ENCODE assay signal across 8 cellular contexts in the genomic region with DNA sequence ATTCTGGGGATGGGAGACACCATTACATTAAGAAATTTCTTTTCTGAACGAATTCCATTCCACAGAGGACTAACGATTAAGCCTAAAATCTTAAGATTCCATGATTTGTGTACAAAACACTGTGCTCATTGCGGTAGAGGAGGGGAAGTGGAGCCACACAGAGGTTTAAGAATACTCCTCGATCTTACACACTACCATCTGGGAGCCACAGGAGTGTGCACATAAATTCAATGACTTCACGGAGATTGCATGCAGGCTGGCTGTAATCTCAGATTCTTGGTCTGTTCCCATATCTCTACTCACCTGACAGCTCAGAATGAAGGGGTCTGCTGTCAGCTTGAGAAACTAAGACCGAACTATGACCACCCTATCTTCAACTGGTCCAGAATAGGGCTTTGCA. TPM values are rescaled to one million over a fixed set of nuclear protein-coding genes. Genes with fewer than 3 reads are reported as not detected.
DNase-seq lines count a peak whose midpoint lies in the region; ATAC-seq and TF ChIP-seq lines count a peak whose summit lies in the region.

No MANE protein-coding gene starts in this region.

- peak overlapping the region; percentile 75 to 100 (median 87) for H3K4me3 ChIP-seq in Peyer's patch
- H3K4me3 ChIP-seq in esophagus (ENCODE audit: low read depth in 1 of 2, low read length in 2 of 2), result peak overlapping the region; percentile 71 to 88
- peak overlapping the region; percentile 62 to 70 for H3K4me3 ChIP-seq in prostate gland

- WGBS in esophagus, 2 donors, result 8 to 9% methylated on average over 6 of the region's 6 CpGs
- 12% methylated on average over 6 of the region's 6 CpGs for WGBS in prostate gland

- H3K36me3 ChIP-seq in Peyer's patch (peaks cover 0 to 20% (median 0%) of the 10 kb centered on the region in 3 donors), esophagus (ENCODE audit: control insufficient read depth in 2 of 2, insufficient read depth in 2 of 2, low read length in 1 of 2) (peaks cover 0 to 1% of the 10 kb centered on the region in 2 donors), prostate gland (no peaks in the 10 kb centered on the region)

- DNase-seq in GM03348 (ENCODE audit: low spot score), result peak; percentile 17
- DNase-seq in Peyer's patch, result no peak
- no peak for DNase-seq in prostate gland (ENCODE audit: low spot score)
- DNase-seq in superior temporal gyrus (ENCODE audit: extremely low spot score), result no peak
- no peak for DNase-seq in hepatic stellate cell (ENCODE audit: low spot score)

- no peak for ATAC-seq in GM19035 (IDR thresholded peaks at IDR 0.05; ENCODE audit: unreplicated experiment)
- no peak for ATAC-seq in GM21423 (IDR thresholded peaks at IDR 0.05; ENCODE audit: unreplicated experiment)

- no peaks in the 10 kb centered on the region for H3K27me3 ChIP-seq in Peyer's patch
- H3K27me3 ChIP-seq in esophagus (ENCODE audit: control insufficient read depth in 1 of 2, insufficient read depth in 2 of 2, low read length in 2 of 2), result no peaks in the 10 kb centered on the region
- H3K27me3 ChIP-seq in prostate gland (replicated peaks; ENCODE audit: insufficient read depth), result no peaks in the 10 kb centered on the region

- TF ChIP-seq POLR2A in Peyer's patch (IDR thresholded peaks at IDR 0.05), result no peak
- TF ChIP-seq POLR2A in prostate gland (IDR thresholded peaks at IDR 0.05), result no peak

- H3K4me1 ChIP-seq in Peyer's patch, result peaks cover 0 to 6% (median 4%) of the 10 kb centered on the region in 4 donors
- no peaks in the 10 kb centered on the region for H3K4me1 ChIP-seq in esophagus (ENCODE audit: control insufficient read depth in 2 of 2, insufficient read depth in 2 of 2, low read length in 1 of 2)
- no peaks in the 10 kb centered on the region for H3K4me1 ChIP-seq in prostate gland (replicated peaks)

- intact Hi-C loops in prostate gland (cut with DNase I), result loop anchor here (10.0 kb wide), 2 partner anchors 297 to 897 kb away; a partner anchor contains a TSS

- H3K27ac ChIP-seq in Peyer's patch, result peak overlapping the region; percentile 94 to 98 (median 96)
- H3K27ac ChIP-seq in esophagus (ENCODE audit: low read depth in 2 of 2, low read length in 1 of 2), result peak overlapping the region; percentile 98 to 100
- peak overlapping the region; percentile 90 to 93 for H3K27ac ChIP-seq in prostate gland

- TF ChIP-seq CTCF in Peyer's patch (IDR thresholded peaks at IDR 0.05) (no peak), prostate gland (IDR thresholded peaks at IDR 0.05) (no peak)

- H3K9me3 ChIP-seq in Peyer's patch, result no peaks in the 10 kb centered on the region
- no peaks in the 10 kb centered on the region for H3K9me3 ChIP-seq in esophagus (ENCODE audit: control insufficient read depth in 2 of 2, insufficient read depth in 1 of 2, low read depth in 1 of 2, low read length in 1 of 2)
- H3K9me3 ChIP-seq in prostate gland, result no peaks in the 10 kb centered on the region

RNA-seq across cellular contexts. Expression of a gene that starts 0.8 kb away (rescaled TPM):
- total RNA-seq in Peyer's patch, result 10 to 100 TPM; 34.7 to 68.7 (median 47.0) TPM
- 10 to 100 TPM; 26.9 to 47.1 TPM for polyA plus RNA-seq in esophagus
- 10 to 100 TPM; 28.3 to 31.7 TPM for total RNA-seq in prostate gland

RNA-seq across cellular contexts. Expression of a gene that starts 54.5 kb away (rescaled TPM):
- total RNA-seq in Peyer's patch (10 to 100 TPM in 3 of 4 donors, 1 to 10 TPM in 1; 7.4 to 33.2 (median 31.6) TPM), prostate gland (10 to 100 TPM; 46.1 to 52.3 TPM)
- 10 to 100 TPM in 1 of 2 donors, 1 to 10 TPM in 1; 9.8 to 17.9 TPM for polyA plus RNA-seq in esophagus

RNA-seq across cellular contexts. Expression of a gene that starts 55.2 kb away (rescaled TPM):
- total RNA-seq in Peyer's patch (10 to 100 TPM in 2 of 4 donors, 1 to 10 TPM in 2; 5.2 to 26.1 (median 14.7) TPM), prostate gland (10 to 100 TPM in 1 of 2 donors, 1 to 10 TPM in 1; 7.3 to 17.3 TPM)
- 100 to 1,000 TPM in 1 of 2 donors, 10 to 100 TPM in 1; 48.0 to 174 TPM for polyA plus RNA-seq in esophagus
